8 cellular contexts compared by ENCODE assay signal in the genomic region with DNA sequence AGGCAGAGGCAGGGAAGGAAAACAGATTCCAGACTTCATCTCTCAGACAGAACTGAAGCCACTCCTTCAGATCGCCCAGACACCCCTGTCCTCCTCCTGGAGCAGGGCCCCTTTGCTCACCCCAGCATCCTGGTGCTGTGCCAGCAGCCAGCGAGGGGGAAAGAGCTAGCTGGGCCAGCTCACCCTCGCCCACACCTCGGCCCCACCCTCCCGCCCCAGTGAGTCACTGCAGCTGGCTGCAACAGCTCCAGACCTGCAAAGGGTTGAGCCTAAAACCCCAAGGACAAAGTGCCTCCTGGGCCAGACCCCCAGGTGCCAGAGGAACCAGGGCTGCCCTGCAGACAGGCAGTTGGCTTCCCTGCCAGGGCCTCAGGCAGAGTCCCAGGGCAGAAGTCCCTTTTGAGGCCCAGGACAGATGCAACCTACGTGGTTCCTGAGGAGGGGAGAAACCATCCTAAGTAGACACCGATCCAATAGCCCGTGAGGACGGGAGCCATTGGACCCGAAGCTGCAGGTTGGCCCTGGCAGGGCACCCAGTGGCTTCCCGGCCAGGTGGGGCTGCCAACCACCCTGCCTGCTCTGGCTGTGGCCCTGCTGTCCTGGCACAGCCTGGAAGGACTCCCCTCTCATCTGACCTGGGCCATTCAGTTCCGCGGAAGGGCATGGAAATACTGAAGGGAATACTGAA. TPM values are rescaled to one million over a fixed set of nuclear protein-coding genes. Genes with fewer than 3 reads are reported as not detected.
DNase-seq lines count a peak whose midpoint lies in the region; ATAC-seq, FAIRE-seq and TF ChIP-seq lines count a peak whose summit lies in the region.

No MANE protein-coding gene starts in this region.

- H3K27ac Mint-ChIP-seq in HFFc6: peak overlapping the region; percentile 86
- peak overlapping the region; percentile 93 to 99 for H3K27ac Mint-ChIP-seq in effector memory CD8-positive, alpha-beta T cell
- H3K27ac Mint-ChIP-seq in naive thymus-derived CD4-positive, alpha-beta T cell: peak overlapping the region in 4 of 9 donors; percentile 49 to 65 (median 60)

- H3K27ac ChIP-seq in AG04450 (ENCODE audit: low read depth, low read length): peak overlapping the region; percentile 52
- no peak overlapping the region for H3K27ac ChIP-seq in naive thymus-derived CD4-positive, alpha-beta T cell (ENCODE audit: low read depth, low read length)

- CTCF ChIA-PET in AG04450 (lab: Charles Lee): interaction anchor here (1.2 to 5.1 kb wide), 5 partner anchors 21 to 147 kb away, joined by 3 to 53 read pairs (median 5); no protein-coding TSS in a partner anchor
- CTCF ChIA-PET in naive thymus-derived CD4-positive, alpha-beta T cell (lab: Charles Lee): interaction anchor here (0.5 to 1.0 kb wide), 4 partner anchors 33 to 251 kb away, joined by 3 to 6 read pairs (median 4); no protein-coding TSS in a partner anchor

- H3K4me3 ChIP-seq in AG04450 (ENCODE audit: low read depth, low read length): peak overlapping the region; percentile 46
- H3K4me3 ChIP-seq in naive thymus-derived CD4-positive, alpha-beta T cell (ENCODE audit: low read length): peak overlapping the region; percentile 35

- peaks cover 42% of the 10 kb centered on the region for H3K36me3 Mint-ChIP-seq in HFFc6 (ENCODE audit: low read depth)
- H3K36me3 Mint-ChIP-seq in effector memory CD8-positive, alpha-beta T cell (ENCODE audit: insufficient read depth): peaks cover 99% of the 10 kb centered on the region
- peaks cover 5 to 12% (median 7%) of the 10 kb centered on the region in 5 donors for H3K36me3 Mint-ChIP-seq in naive thymus-derived CD4-positive, alpha-beta T cell

- peak; percentile 30 to 37 for ATAC-seq in activated CD4-positive, CD25-positive, alpha-beta regulatory T cell treated with anti-CD3 and anti-CD28 coated beads, Interleukin-2, amount 50 U/mL, for 24 hours
- ATAC-seq in effector memory CD8-positive, alpha-beta T cell (replicated peaks): peak; percentile 12
- no peak for ATAC-seq in naive thymus-derived CD4-positive, alpha-beta T cell
- ATAC-seq in GM18861 (IDR thresholded peaks at IDR 0.05; ENCODE audit: unreplicated experiment) (no peak), GM19324 (IDR thresholded peaks at IDR 0.05; ENCODE audit: low FRiP score, unreplicated experiment) (no peak)

- peaks cover 30 to 54% of the 10 kb centered on the region in 2 donors for H3K4me1 ChIP-seq in naive thymus-derived CD4-positive, alpha-beta T cell (ENCODE audit: control insufficient read depth in 2 of 2, insufficient read depth in 2 of 2, low read length in 2 of 2)

- DNase-seq in AG04450 (ENCODE audit: low read depth, low spot score): peak; percentile 78
- DNase-seq in HFFc6: peak; percentile 91
- DNase-seq in effector memory CD8-positive, alpha-beta T cell: peak; percentile 29 to 41 (median 38)
- DNase-seq in naive thymus-derived CD4-positive, alpha-beta T cell: peak in 1 of 9 donors; percentile 55
- DNase-seq in GM19239 (ENCODE audit: insufficient read length, low spot score): no peak

- TF ChIP-seq CTCF in AG04450 (IDR thresholded peaks at IDR 0.05; ENCODE audit: low read depth, low read length): no peak
- TF ChIP-seq CTCF in HFFc6 (IDR thresholded peaks at IDR 0.05): no peak

- H3K9me3 Mint-ChIP-seq in HFFc6: no peaks in the 10 kb centered on the region
- no peaks in the 10 kb centered on the region for H3K9me3 Mint-ChIP-seq in effector memory CD8-positive, alpha-beta T cell
- no peaks in the 10 kb centered on the region for H3K9me3 Mint-ChIP-seq in naive thymus-derived CD4-positive, alpha-beta T cell

- no peaks in the 10 kb centered on the region; the same call in 1 of the 2 replicates for H3K9me3 ChIP-seq in AG04450 (ENCODE audit: control insufficient read depth, insufficient read depth, low read length)
- no peaks in the 10 kb centered on the region for H3K9me3 ChIP-seq in naive thymus-derived CD4-positive, alpha-beta T cell (ENCODE audit: control insufficient read depth in 2 of 3, low read length in 3 of 3)

- POLR2A ChIA-PET in AG04450 (lab: Yijun Ruan, JAX): interaction anchor here (0.5 to 1.6 kb wide), 10 partner anchors 14 to 144 kb away, joined by 3 to 7 read pairs (median 3); a partner anchor contains a TSS
- POLR2A ChIA-PET in naive thymus-derived CD4-positive, alpha-beta T cell (lab: Charles Lee): no interaction called here

- H3K27me3 ChIP-seq in AG04450 (ENCODE audit: control insufficient read depth, insufficient read depth, low read length): no peaks in the 10 kb centered on the region
- no peaks in the 10 kb centered on the region for H3K27me3 ChIP-seq in naive thymus-derived CD4-positive, alpha-beta T cell (ENCODE audit: control insufficient read depth in 2 of 2, insufficient read depth in 2 of 2, low read length in 2 of 2)

- H3K4me3 Mint-ChIP-seq in HFFc6: peak overlapping the region; percentile 98
- peak overlapping the region; percentile 96 to 98 for H3K4me3 Mint-ChIP-seq in effector memory CD8-positive, alpha-beta T cell
- peak overlapping the region in 3 of 10 donors; percentile 33 to 39 (median 34) for H3K4me3 Mint-ChIP-seq in naive thymus-derived CD4-positive, alpha-beta T cell

- peaks cover 0 to 20% (median 12%) of the 10 kb centered on the region in 3 experiments for H3K36me3 ChIP-seq in naive thymus-derived CD4-positive, alpha-beta T cell (ENCODE audit: control insufficient read depth in 2 of 3, insufficient read depth in 3 of 3, low read length in 3 of 3)

- intact Hi-C loops in naive thymus-derived CD4-positive, alpha-beta T cell (cut with micrococcal nuclease): no loop called here

- peaks cover 71% of the 10 kb centered on the region for H3K4me1 Mint-ChIP-seq in HFFc6 (ENCODE audit: low read depth)
- H3K4me1 Mint-ChIP-seq in effector memory CD8-positive, alpha-beta T cell (ENCODE audit: low read depth in 2 of 2): peaks cover 68 to 81% of the 10 kb centered on the region in 2 donors
- H3K4me1 Mint-ChIP-seq in naive thymus-derived CD4-positive, alpha-beta T cell: peaks cover 34 to 60% (median 44%) of the 10 kb centered on the region in 7 donors

- H3K27me3 Mint-ChIP-seq in HFFc6 (ENCODE audit: insufficient read depth): peaks cover 11% of the 10 kb centered on the region
- no peaks in the 10 kb centered on the region for H3K27me3 Mint-ChIP-seq in effector memory CD8-positive, alpha-beta T cell
- H3K27me3 Mint-ChIP-seq in naive thymus-derived CD4-positive, alpha-beta T cell: no peaks in the 10 kb centered on the region

- no peak for FAIRE-seq in GM19239 (lab: Jason Lieb, UNC)

RNA-seq across cellular contexts. Expression of a gene that starts 7.2 kb away (rescaled TPM):
- 231 and 243 TPM in 2 replicates for polyA plus RNA-seq in AG04450 (2011; rRNA removed)
- 780 and 843 TPM in 2 replicates for polyA minus RNA-seq in AG04450 (2011; rRNA and poly(A)+ RNA removed)
- total RNA-seq in HFFc6 (2021; fragmentation: NEBNext Ultra II Directional; extraction: Animal tissue kit (Norgen Biotek cat#: 25700)): 100 to 1,000 TPM; 426 to 589 (median 452) TPM
- 100 to 1,000 TPM; 174 to 622 (median 243) TPM for total RNA-seq in naive thymus-derived CD4-positive, alpha-beta T cell
- 1 to 10 TPM; 6.7 to 7.7 TPM for polyA plus RNA-seq in naive thymus-derived CD4-positive, alpha-beta T cell

RNA-seq across cellular contexts. Expression of a gene that starts 34.3 kb away (rescaled TPM):
- 2,186 and 2,474 TPM in 2 replicates for polyA plus RNA-seq in AG04450 (2011; rRNA removed)
- polyA minus RNA-seq in AG04450 (2011; rRNA and poly(A)+ RNA removed): 1,515 and 1,839 TPM in 2 replicates
- 1,000 to 10,000 TPM; 1,302 to 1,474 (median 1,327) TPM for total RNA-seq in HFFc6 (2021; fragmentation: NEBNext Ultra II Directional; extraction: Animal tissue kit (Norgen Biotek cat#: 25700))
- total RNA-seq in naive thymus-derived CD4-positive, alpha-beta T cell: 1,000 to 10,000 TPM; 1,186 to 2,550 (median 2,338) TPM
- polyA plus RNA-seq in naive thymus-derived CD4-positive, alpha-beta T cell: 1,000 to 10,000 TPM; 2,027 to 2,354 TPM

RNA-seq across cellular contexts. Expression of a gene that starts 51.9 kb away (rescaled TPM):
- 7.8 and 9.0 TPM in 2 replicates for polyA plus RNA-seq in AG04450 (2011; rRNA removed)
- 6.3 and 6.4 TPM in 2 replicates for polyA minus RNA-seq in AG04450 (2011; rRNA and poly(A)+ RNA removed)
- 10 to 100 TPM; 14.6 to 18.0 (median 16.9) TPM for total RNA-seq in HFFc6 (2021; fragmentation: NEBNext Ultra II Directional; extraction: Animal tissue kit (Norgen Biotek cat#: 25700))
- 10 to 100 TPM; 34.5 to 54.6 (median 37.4) TPM for total RNA-seq in naive thymus-derived CD4-positive, alpha-beta T cell
- polyA plus RNA-seq in naive thymus-derived CD4-positive, alpha-beta T cell: 10 to 100 TPM; 20.2 to 25.4 TPM

Comparison
In these comparisons a context has a peak if more than half of its experiments do, and no peak if none do; other contexts are left out.
1. ATAC-seq: peak in activated CD4-positive, CD25-positive, alpha-beta regulatory T cell treated with anti-CD3 and anti-CD28 coated beads, Interleukin-2, amount 50 U/mL, for 24 hours (2 of 2) and effector memory CD8-positive, alpha-beta T cell (single experiment); none in naive thymus-derived CD4-positive, alpha-beta T cell (single experiment), GM18861 (single experiment) and GM19324 (single experiment).